In the genomic region with DNA sequence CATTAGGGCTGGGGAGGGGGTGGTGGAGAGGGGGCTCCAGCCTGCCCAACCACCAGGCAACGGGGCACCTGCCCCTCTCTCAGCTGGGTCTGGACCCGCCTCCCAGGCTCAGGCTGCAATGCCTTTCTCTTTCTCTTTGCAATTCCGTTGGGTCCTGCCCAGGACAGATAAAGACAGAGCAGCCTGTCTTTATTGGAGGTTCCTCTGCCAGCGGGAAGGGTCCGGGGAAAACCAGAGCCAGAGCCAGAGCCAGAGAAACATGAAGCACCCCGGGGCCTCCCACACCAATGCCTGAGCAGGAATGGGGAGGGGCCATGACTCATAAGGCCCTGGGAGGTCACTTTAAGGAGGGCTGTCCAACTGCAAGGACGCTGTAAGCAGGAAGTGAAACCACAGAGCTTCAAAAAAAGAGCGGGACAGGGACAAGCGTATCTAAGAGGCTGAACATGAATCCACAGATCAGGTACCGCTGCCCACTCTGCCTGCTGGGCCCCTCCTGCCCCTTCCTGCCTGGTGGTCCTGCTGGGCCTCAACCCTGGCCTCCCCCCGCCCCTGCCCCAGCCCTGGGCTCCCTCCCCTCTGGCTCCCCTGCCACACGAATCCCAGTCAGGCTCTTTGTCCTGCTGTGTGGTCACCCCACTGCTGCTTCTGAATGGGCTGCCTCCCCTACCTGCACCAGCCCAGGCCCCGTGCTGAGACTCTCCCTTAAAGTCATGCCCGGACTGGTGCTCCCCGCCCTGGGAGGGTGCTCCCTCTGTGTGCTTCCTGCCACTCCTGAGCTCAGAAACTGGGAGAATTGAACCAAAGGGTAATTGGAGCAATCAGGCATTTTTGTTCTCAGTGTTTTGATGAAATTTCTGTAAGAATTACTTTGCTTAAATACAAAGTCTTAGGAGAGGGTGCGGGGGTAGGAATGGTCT, we compare ENCODE assay signal across 8 cellular contexts. TPM values are rescaled to one million over a fixed set of nuclear protein-coding genes. Genes with fewer than 3 reads are reported as not detected.
A peak's percentile ranks its signal among the peaks of the same experiment; 100 is the strongest.
DNase-seq lines count a peak whose midpoint lies in the region; ATAC-seq and TF ChIP-seq lines count a peak whose summit lies in the region.

TSS of gene APOBEC3B (plus strand) at position 340 of the 920 bp plus-strand sequence. CDS start at position 447, 107 bp downstream.

- H3K79me2 ChIP-seq in Loucy (ENCODE audit: insufficient read depth, low read length) = peaks cover 20% of the 10 kb centered on the region

- peak within 1 kb of the TSS; percentile 91 for H3K27ac Mint-ChIP-seq in Caco-2 (ENCODE audit: unreplicated experiment)
- peak within 1 kb of the TSS; percentile 60; the same call in 1 of the 2 replicates for H3K27ac Mint-ChIP-seq in WTC11
- H3K27ac Mint-ChIP-seq in central memory CD8-positive, alpha-beta T cell (ENCODE audit: low read depth) = peak within 1 kb of the TSS; percentile 59

- no peaks in the 10 kb centered on the region for H4K20me1 ChIP-seq in Loucy (ENCODE audit: insufficient read depth, low read length, poor library complexity, severe bottlenecking)

- peak within 1 kb of the TSS; percentile 94 for H3K9ac ChIP-seq in Loucy (ENCODE audit: low read depth, low read length, poor library complexity, severe bottlenecking)

- H3K4me3 Mint-ChIP-seq in Caco-2 (ENCODE audit: unreplicated experiment) = peak within 1 kb of the TSS; percentile 80
- no peak within 1 kb of the TSS for H3K4me3 Mint-ChIP-seq in WTC11
- peak within 1 kb of the TSS; percentile 80 for H3K4me3 Mint-ChIP-seq in central memory CD8-positive, alpha-beta T cell

- H3K9me3 ChIP-seq in Caco-2 = peaks cover 9% of the 10 kb centered on the region; the same call in 1 of the 2 replicates
- H3K9me3 ChIP-seq in Loucy (ENCODE audit: insufficient read depth, low read depth, low read length) = peaks cover 5% of the 10 kb centered on the region; the same call in 1 of the 2 replicates

- ATAC-seq in GM21619 (IDR thresholded peaks at IDR 0.05; ENCODE audit: unreplicated experiment) (peak; percentile 42), WTC11 (peak; percentile 57), left colon (peak; percentile 87)
- peak; percentile 61 for ATAC-seq in central memory CD8-positive, alpha-beta T cell (replicated peaks; ENCODE audit: extremely low read depth, poor library complexity, severe bottlenecking)

- H3K4me3 ChIP-seq in Caco-2 (ENCODE audit: low read depth, low read length) (peak within 1 kb of the TSS; percentile 44), Loucy (ENCODE audit: low read length, poor library complexity, severe bottlenecking) (peak within 1 kb of the TSS; percentile 83)

- H3K27me3 ChIP-seq in Caco-2 (replicated peaks; ENCODE audit: control insufficient read depth, insufficient read depth, low read length) = no peaks in the 10 kb centered on the region
- no peaks in the 10 kb centered on the region for H3K27me3 ChIP-seq in Loucy (ENCODE audit: insufficient read depth, low read length, poor library complexity, severe bottlenecking)

- H3K9me2 ChIP-seq in Loucy (replicated peaks; ENCODE audit: low read depth, low read length) = no peaks in the 10 kb centered on the region

- H3K27me3 Mint-ChIP-seq in Caco-2 (ENCODE audit: insufficient read depth, unreplicated experiment) (no peaks in the 10 kb centered on the region), WTC11 (ENCODE audit: low read depth) (no peaks in the 10 kb centered on the region; the same call in 1 of the 2 replicates)
- no peaks in the 10 kb centered on the region for H3K27me3 Mint-ChIP-seq in central memory CD8-positive, alpha-beta T cell

- H3K4me2 ChIP-seq in Loucy (ENCODE audit: low read depth, low read length, poor library complexity, severe bottlenecking) = peak within 1 kb of the TSS; percentile 88

- POLR2A ChIA-PET in Caco-2 (lab: Charles Lee) = interaction anchor here (0.7 to 2.3 kb wide), 5 partner anchors 58 to 337 kb away, joined by 3 to 14 read pairs (median 3); partner anchors contain the start of gene RPL3
- POLR2A ChIA-PET in WTC11 (lab: Charles Lee) = no interaction called here

- peaks cover 19% of the 10 kb centered on the region for H3K4me1 ChIP-seq in Caco-2
- H3K4me1 ChIP-seq in Loucy (ENCODE audit: insufficient read depth, low read length, poor library complexity, severe bottlenecking) = peaks cover 16% of the 10 kb centered on the region

- H3F3A ChIP-seq in Loucy (ENCODE audit: low read depth) = no peaks in the 10 kb centered on the region

- TSS peak; percentile 63 for BruUV-seq in Caco-2 (replicated peaks; lab: Mats Ljungman, UMichigan)

- H3K4me1 Mint-ChIP-seq in Caco-2 (ENCODE audit: low read depth, unreplicated experiment) (peaks cover 19% of the 10 kb centered on the region), WTC11 (peaks cover 5% of the 10 kb centered on the region)
- H3K4me1 Mint-ChIP-seq in central memory CD8-positive, alpha-beta T cell = peaks cover 30% of the 10 kb centered on the region

- H3K36me3 ChIP-seq in Caco-2 (ENCODE audit: control insufficient read depth, insufficient read depth, low read length) (no peaks in the 10 kb centered on the region), Loucy (ENCODE audit: insufficient read depth, low read length) (no peaks in the 10 kb centered on the region)

- no peaks in the 10 kb centered on the region for H3K9me3 Mint-ChIP-seq in Caco-2 (ENCODE audit: unreplicated experiment)
- H3K9me3 Mint-ChIP-seq in WTC11 = peaks cover 5% of the 10 kb centered on the region
- peaks cover 4% of the 10 kb centered on the region for H3K9me3 Mint-ChIP-seq in central memory CD8-positive, alpha-beta T cell

- TF ChIP-seq CTCF in Caco-2 (IDR thresholded peaks at IDR 0.05; ENCODE audit: insufficient read depth in 1 of 2, low read depth in 1 of 2, low read length in 1 of 2, severe bottlenecking in 1 of 2, unreplicated experiment in 1 of 2) (no peak), Loucy (conservative IDR thresholded peaks at IDR 0.05; ENCODE audit: low read length) (no peak), WTC11 (IDR thresholded peaks at IDR 0.05) (no peak)

- DNase-seq in Caco-2 (peak; percentile 91 to 94), WTC11 (ENCODE audit: low spot score) (no peak), left colon (peak; percentile 87 to 95), NCI-H1694 (lab: John Stamatoyannopoulos, UW) (no peak)
- peak; percentile 30 to 49 for DNase-seq in central memory CD8-positive, alpha-beta T cell (ENCODE audit: low spot score in 2 of 2)
- DNase-seq in stimulated activated CD4-positive, alpha-beta T cell treated with anti-CD3 and anti-CD28 coated beads, Interleukin-1b, Interleukin-23, amount 100 ng/mL, for 24 hours (ENCODE audit: low read depth in 4 of 4, low spot score in 1 of 4) = peak in 3 of 4 experiments; percentile 11 to 53 (median 35)

- H3K36me3 Mint-ChIP-seq in Caco-2 (ENCODE audit: insufficient read depth, unreplicated experiment) = peaks cover 32% of the 10 kb centered on the region
- H3K36me3 Mint-ChIP-seq in WTC11 = peaks cover 7% of the 10 kb centered on the region
- H3K36me3 Mint-ChIP-seq in central memory CD8-positive, alpha-beta T cell (ENCODE audit: insufficient read depth) = peaks cover 3% of the 10 kb centered on the region

- CTCF ChIA-PET in Caco-2 (lab: Charles Lee) = interaction anchor here (0.7 to 3.7 kb wide), 8 partner anchors 12 to 309 kb away, joined by 3 to 21 read pairs (median 4); partner anchors contain the start of gene CBX6
- CTCF ChIA-PET in WTC11 (lab: Charles Lee) = interaction anchor here (0.8 to 1.9 kb wide), 5 partner anchors 21 to 213 kb away, joined by 3 to 9 read pairs (median 3); no protein-coding TSS in a partner anchor

- intact Hi-C loops in Caco-2 (cut with micrococcal nuclease; ENCODE audit: unreplicated experiment) (loop anchor here (1.0 to 5.0 kb wide), 2 partner anchors 58 to 110 kb away; partner anchors contain the start of gene CBX6), left colon (cut with DNase I, micrococcal nuclease) (no loop called here)

- H2AFZ ChIP-seq in Loucy (ENCODE audit: low read length) = peak within 1 kb of the TSS; percentile 66

TF ChIP-seq in WTC11, 78 proteins besides CTCF, POLR2A, EP300 and RAD21:
- TF ChIP-seq ZNF263 (CRISPR knock-in tag; IDR thresholded peaks at IDR 0.05; ENCODE audit: low read depth) (peak; percentile 69), OVOL2 (CRISPR knock-in tag; IDR thresholded peaks at IDR 0.05; ENCODE audit: borderline replicate concordance) (no peak)

RNA-seq across cellular contexts. Expression of gene APOBEC3B, which starts in this region (rescaled TPM):
- total RNA-seq in Caco-2 (2022) (55.8 and 60.9 TPM in 2 replicates), WTC11 (2021) (4.0 to 7.5 TPM (median 6.4 TPM) in 3 replicates), left colon (10 to 100 TPM in 1 of 2 donors, 1 to 10 TPM in 1; 8.2 to 34.3 TPM)

Comparison
In these comparisons a context has a peak if more than half of its experiments do, and no peak if none do; other contexts are left out.
1. DNase-seq: peak in Caco-2 (2 of 2), central memory CD8-positive, alpha-beta T cell (2 of 2), left colon (2 of 2) and stimulated activated CD4-positive, alpha-beta T cell treated with anti-CD3 and anti-CD28 coated beads, Interleukin-1b, Interleukin-23, amount 100 ng/mL, for 24 hours (3 of 4); none in WTC11 (single experiment) and NCI-H1694 (single experiment).
2. Peak in every context shown above with its lines, with median percentiles within 50 percentile points of each other: H3K27ac Mint-ChIP-seq and ATAC-seq.